Comparison of ENCODE assay signal across 3 cellular contexts in the genomic region with DNA sequence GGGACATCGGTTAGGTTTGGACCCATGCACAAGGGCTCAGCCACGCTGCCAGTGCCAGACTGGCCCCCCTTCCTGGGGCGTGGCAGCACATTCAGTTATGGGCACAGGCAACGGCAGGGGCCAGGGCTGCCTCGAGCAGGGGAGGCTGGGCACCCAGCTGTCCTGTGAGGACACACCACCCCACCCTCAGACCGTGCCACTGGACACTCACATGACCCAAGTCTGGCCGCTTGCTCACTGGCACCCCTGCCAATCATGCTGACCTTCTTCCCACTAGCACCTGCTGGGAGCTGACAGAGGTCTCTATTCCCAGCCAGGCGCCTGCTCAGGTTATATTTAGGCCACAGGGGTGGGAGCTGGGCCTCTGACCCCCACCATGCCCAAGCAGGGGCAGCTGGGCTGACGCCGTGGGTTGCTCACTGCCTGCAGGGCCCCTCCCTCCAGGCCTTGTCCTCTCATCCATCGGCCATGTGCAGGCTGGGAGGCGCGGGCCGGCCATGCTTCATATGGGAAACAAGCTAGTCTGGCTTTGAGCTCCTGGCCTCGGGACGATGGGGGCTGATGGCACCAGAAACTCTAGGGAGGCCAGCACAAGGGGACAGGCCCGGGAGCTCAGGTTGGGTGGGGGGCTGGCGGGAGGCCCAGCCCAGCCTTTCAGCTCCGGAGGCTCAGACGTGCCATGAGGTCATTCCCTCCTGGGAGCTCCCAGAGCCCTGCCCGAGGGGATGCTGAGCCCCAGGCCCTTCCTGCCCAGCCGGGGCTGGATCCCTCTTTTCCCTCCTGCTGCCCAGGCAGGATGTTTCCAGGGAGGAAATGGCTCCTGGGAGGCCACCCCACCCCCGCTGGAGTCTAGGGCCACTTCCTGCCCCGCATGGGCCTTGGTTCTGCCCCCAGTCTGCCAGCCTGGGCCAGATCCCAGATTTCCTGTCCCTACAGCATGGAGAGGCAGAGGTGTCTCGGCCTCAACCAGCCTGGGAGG.
TF ChIP-seq lines count a peak whose summit lies in the region.

No MANE protein-coding gene starts in this region.

TF ChIP-seq in SK-N-SH, 30 proteins besides CTCF, POLR2A, EP300 and RAD21:
- TF ChIP-seq NRF1 (IDR thresholded peaks at IDR 0.05; ENCODE audit: low read depth, low read length) (no peak), JUND (IDR thresholded peaks at IDR 0.05) (no peak), GATA2 (CRISPR knock-in tag; IDR thresholded peaks at IDR 0.05) (no peak), EZH2phosphoT487 (IDR thresholded peaks at IDR 0.05; ENCODE audit: borderline replicate concordance, low read depth) (no peak)
- TF ChIP-seq, protein P1, sequence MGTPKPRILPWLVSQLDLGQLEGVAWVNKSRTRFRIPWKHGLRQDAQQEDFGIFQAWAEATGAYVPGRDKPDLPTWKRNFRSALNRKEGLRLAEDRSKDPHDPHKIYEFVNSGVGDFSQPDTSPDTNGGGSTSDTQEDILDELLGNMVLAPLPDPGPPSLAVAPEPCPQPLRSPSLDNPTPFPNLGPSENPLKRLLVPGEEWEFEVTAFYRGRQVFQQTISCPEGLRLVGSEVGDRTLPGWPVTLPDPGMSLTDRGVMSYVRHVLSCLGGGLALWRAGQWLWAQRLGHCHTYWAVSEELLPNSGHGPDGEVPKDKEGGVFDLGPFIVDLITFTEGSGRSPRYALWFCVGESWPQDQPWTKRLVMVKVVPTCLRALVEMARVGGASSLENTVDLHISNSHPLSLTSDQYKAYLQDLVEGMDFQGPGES (IDR thresholded peaks at IDR 0.05; ENCODE audit: low read depth, low read length): no peak

TF ChIP-seq in SK-N-SH treated with all-trans-retinoic acid at 6 μM for 48 hours, 23 proteins besides CTCF, POLR2A, EP300 and RAD21:
- TF ChIP-seq ZNF8 (CRISPR knock-in tag; IDR thresholded peaks at IDR 0.05): no peak
- TF ChIP-seq, protein P2, sequence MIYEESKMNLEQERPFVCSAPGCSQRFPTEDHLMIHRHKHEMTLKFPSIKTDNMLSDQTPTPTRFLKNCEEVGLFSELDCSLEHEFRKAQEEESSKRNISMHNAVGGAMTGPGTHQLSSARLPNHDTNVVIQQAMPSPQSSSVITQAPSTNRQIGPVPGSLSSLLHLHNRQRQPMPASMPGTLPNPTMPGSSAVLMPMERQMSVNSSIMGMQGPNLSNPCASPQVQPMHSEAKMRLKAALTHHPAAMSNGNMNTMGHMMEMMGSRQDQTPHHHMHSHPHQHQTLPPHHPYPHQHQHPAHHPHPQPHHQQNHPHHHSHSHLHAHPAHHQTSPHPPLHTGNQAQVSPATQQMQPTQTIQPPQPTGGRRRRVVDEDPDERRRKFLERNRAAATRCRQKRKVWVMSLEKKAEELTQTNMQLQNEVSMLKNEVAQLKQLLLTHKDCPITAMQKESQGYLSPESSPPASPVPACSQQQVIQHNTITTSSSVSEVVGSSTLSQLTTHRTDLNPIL (CRISPR knock-in tag; IDR thresholded peaks at IDR 0.05; ENCODE audit: low read depth): no peak
- TF ChIP-seq ESRRG (CRISPR knock-in tag; IDR thresholded peaks at IDR 0.05): no peak
- TF ChIP-seq GLIS3 (CRISPR knock-in tag; IDR thresholded peaks at IDR 0.05): no peak
- TF ChIP-seq ZC3H10 (CRISPR knock-in tag; IDR thresholded peaks at IDR 0.05): no peak
- no peak for TF ChIP-seq PPARA (CRISPR knock-in tag; IDR thresholded peaks at IDR 0.05; ENCODE audit: borderline replicate concordance)

TF ChIP-seq in H1, 55 proteins besides CTCF, POLR2A, EP300 and RAD21:
- TF ChIP-seq TEAD4 (IDR thresholded peaks at IDR 0.05; ENCODE audit: low read depth, low read length): no peak
- no peak for TF ChIP-seq SUZ12 (IDR thresholded peaks at IDR 0.05; ENCODE audit: low read length)
- no peak for TF ChIP-seq NANOG (IDR thresholded peaks at IDR 0.05; ENCODE audit: insufficient read depth, low read depth, low read length, poor library complexity, severe bottlenecking)
- TF ChIP-seq EZH2 (IDR thresholded peaks at IDR 0.05; ENCODE audit: low read depth, low read length, severe bottlenecking): no peak
- TF ChIP-seq, protein P3, sequence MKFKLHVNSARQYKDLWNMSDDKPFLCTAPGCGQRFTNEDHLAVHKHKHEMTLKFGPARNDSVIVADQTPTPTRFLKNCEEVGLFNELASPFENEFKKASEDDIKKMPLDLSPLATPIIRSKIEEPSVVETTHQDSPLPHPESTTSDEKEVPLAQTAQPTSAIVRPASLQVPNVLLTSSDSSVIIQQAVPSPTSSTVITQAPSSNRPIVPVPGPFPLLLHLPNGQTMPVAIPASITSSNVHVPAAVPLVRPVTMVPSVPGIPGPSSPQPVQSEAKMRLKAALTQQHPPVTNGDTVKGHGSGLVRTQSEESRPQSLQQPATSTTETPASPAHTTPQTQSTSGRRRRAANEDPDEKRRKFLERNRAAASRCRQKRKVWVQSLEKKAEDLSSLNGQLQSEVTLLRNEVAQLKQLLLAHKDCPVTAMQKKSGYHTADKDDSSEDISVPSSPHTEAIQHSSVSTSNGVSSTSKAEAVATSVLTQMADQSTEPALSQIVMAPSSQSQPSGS (IDR thresholded peaks at IDR 0.05; ENCODE audit: low read length): no peak
- TF ChIP-seq KDM1A (IDR thresholded peaks at IDR 0.05; ENCODE audit: borderline replicate concordance, low read length): no peak
- no peak for TF ChIP-seq SRF (IDR thresholded peaks at IDR 0.05; ENCODE audit: low read depth, low read length)
- TF ChIP-seq SP1 (IDR thresholded peaks at IDR 0.05; ENCODE audit: low read depth, low read length): no peak
- TF ChIP-seq MAFK (IDR thresholded peaks at IDR 0.05; ENCODE audit: low read depth, low read length): no peak
- no peak for TF ChIP-seq CEBPB (IDR thresholded peaks at IDR 0.05; ENCODE audit: low read depth, low read length)
